Comparison of ENCODE assay signal across 8 cellular contexts in genomic region chr2:201129044-201129505, GRCh38. TPM values are rescaled to one million over a fixed set of nuclear protein-coding genes. Genes with fewer than 3 reads are reported as not detected.
DNase-seq lines count a peak whose midpoint lies in the region; ATAC-seq and TF ChIP-seq lines count a peak whose summit lies in the region.

No MANE protein-coding gene starts in this region.

- in situ Hi-C loops in astrocyte of the cerebellum (cut with HindIII; ENCODE audit: low sequenced_read_pairs), result no loop called here

- TF ChIP-seq CTCF in astrocyte of the cerebellum (IDR thresholded peaks at IDR 0.05; ENCODE audit: low read depth, low read length, missing control alignments) (no peak), vagina (IDR thresholded peaks at IDR 0.05) (no peak)

- H3K27ac ChIP-seq in vagina, result peak overlapping the region; percentile 74

- peak overlapping the region; percentile 68 for H3K4me3 Mint-ChIP-seq in memory B cell

- no peaks in the 10 kb centered on the region for H3K27me3 Mint-ChIP-seq in memory B cell

- intact Hi-C loops in vagina (cut with DNase I), result no loop called here

- H3K9me3 Mint-ChIP-seq in memory B cell, result no peaks in the 10 kb centered on the region

- peaks cover 26% of the 10 kb centered on the region for H3K36me3 ChIP-seq in MG63
- peaks cover 0 to 8% of the 10 kb centered on the region in 2 donors for H3K36me3 ChIP-seq in vagina

- peak overlapping the region; percentile 91 for H3K27ac Mint-ChIP-seq in memory B cell

- peaks cover 93% of the 10 kb centered on the region for H3K4me1 ChIP-seq in vagina

- H3K27me3 ChIP-seq in MG63 (no peaks in the 10 kb centered on the region), vagina (no peaks in the 10 kb centered on the region)

- no peak for ATAC-seq in memory B cell (ENCODE audit: low read depth)
- ATAC-seq in GM21360 (IDR thresholded peaks at IDR 0.05; ENCODE audit: unreplicated experiment), result no peak

- peaks cover 13% of the 10 kb centered on the region for H3K36me3 Mint-ChIP-seq in memory B cell

- TF ChIP-seq POLR2A in vagina (IDR thresholded peaks at IDR 0.05), result no peak

- no peaks in the 10 kb centered on the region for H3K9me3 ChIP-seq in MG63
- H3K9me3 ChIP-seq in vagina, result no peaks in the 10 kb centered on the region

- H3K4me3 ChIP-seq in MG63 (no peak overlapping the region), astrocyte of the cerebellum (ENCODE audit: low read depth, low read length) (no peak overlapping the region), vagina (no peak overlapping the region)

- DNase-seq in GM03348 (ENCODE audit: low spot score) (peak; percentile 53), MG63 (peak; percentile 37), astrocyte of the cerebellum (ENCODE audit: low read depth) (peak; percentile 37), memory B cell (ENCODE audit: low spot score in 2 of 2) (no peak), vagina (ENCODE audit: extremely low spot score in 2 of 2) (no peak), RKO (ENCODE audit: low spot score) (no peak), cortex of kidney (lab: John Stamatoyannopoulos, UW) (no peak)

- peaks cover 63% of the 10 kb centered on the region for H3K4me1 Mint-ChIP-seq in memory B cell

RNA-seq across cellular contexts. Expression of gene CFLAR, which starts 13.1 kb away (rescaled TPM):
- total RNA-seq in MG63 (2014; rRNA removed; shearing (Covaris generic); ENCODE audit: low replicate concordance), result 29.3 and 39.6 TPM in 2 replicates
- total RNA-seq in vagina, result 144 TPM

RNA-seq across cellular contexts. Expression of gene CASP10, which starts 53.9 kb away (rescaled TPM):
- total RNA-seq in MG63 (2014; rRNA removed; shearing (Covaris generic); ENCODE audit: low replicate concordance), result 0.91 and 4.7 TPM in 2 replicates
- 8.3 TPM for total RNA-seq in vagina

RNA-seq across cellular contexts. Expression of gene NDUFB3, which starts 57.3 kb away (rescaled TPM):
- total RNA-seq in MG63 (2014; rRNA removed; shearing (Covaris generic); ENCODE audit: low replicate concordance), result 126 and 240 TPM in 2 replicates
- total RNA-seq in vagina, result 38.8 TPM

RNA-seq across cellular contexts. Expression of gene HYCC2, which starts 57.6 kb away (rescaled TPM):
- 0.62 and 0.86 TPM in 2 replicates for total RNA-seq in MG63 (2014; rRNA removed; shearing (Covaris generic); ENCODE audit: low replicate concordance)
- 14.7 TPM for total RNA-seq in vagina

Comparison
In these comparisons a context has a peak if more than half of its experiments do, and no peak if none do; other contexts are left out.
1. DNase-seq: peak in GM03348 (single experiment), MG63 (single experiment) and astrocyte of the cerebellum (single experiment); none in memory B cell (0 of 2), vagina (0 of 2), RKO (single experiment) and cortex of kidney (single experiment).